1 cellular context compared by ENCODE assay signal in the genomic region with DNA sequence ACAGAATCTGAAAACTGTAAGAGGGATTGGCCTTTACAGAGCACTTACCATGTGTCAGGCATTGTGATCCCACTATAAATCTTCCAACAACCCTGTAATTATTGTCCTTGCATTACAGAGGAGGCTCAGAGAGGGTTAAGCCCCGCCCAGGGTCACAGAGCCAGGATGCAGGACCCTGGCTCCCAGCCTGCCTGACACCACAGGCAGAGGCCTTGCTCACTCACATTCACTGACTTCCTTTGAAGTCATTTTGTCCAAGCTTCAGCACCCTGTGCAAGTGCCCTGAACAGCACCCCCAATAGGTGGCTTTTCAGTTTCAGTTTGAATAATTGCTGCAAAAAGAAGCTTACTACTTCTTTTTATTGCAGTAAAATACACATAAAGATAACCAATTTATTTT.
TF ChIP-seq lines count a peak whose summit lies in the region.

No MANE protein-coding gene starts in this region.

TF ChIP-seq in K562, 482 proteins besides CTCF, POLR2A, EP300 and RAD21 (continued from another document):
- TF ChIP-seq, protein P1, sequence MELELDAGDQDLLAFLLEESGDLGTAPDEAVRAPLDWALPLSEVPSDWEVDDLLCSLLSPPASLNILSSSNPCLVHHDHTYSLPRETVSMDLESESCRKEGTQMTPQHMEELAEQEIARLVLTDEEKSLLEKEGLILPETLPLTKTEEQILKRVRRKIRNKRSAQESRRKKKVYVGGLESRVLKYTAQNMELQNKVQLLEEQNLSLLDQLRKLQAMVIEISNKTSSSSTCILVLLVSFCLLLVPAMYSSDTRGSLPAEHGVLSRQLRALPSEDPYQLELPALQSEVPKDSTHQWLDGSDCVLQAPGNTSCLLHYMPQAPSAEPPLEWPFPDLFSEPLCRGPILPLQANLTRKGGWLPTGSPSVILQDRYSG (tag; conservative IDR thresholded peaks at IDR 0.05; ENCODE audit: low read depth): no peak
- no peak for TF ChIP-seq NR2F6 (CRISPR knock-in tag; IDR thresholded peaks at IDR 0.05)
